Comparison of ENCODE assay signal across 23 cellular contexts in the genomic region with DNA sequence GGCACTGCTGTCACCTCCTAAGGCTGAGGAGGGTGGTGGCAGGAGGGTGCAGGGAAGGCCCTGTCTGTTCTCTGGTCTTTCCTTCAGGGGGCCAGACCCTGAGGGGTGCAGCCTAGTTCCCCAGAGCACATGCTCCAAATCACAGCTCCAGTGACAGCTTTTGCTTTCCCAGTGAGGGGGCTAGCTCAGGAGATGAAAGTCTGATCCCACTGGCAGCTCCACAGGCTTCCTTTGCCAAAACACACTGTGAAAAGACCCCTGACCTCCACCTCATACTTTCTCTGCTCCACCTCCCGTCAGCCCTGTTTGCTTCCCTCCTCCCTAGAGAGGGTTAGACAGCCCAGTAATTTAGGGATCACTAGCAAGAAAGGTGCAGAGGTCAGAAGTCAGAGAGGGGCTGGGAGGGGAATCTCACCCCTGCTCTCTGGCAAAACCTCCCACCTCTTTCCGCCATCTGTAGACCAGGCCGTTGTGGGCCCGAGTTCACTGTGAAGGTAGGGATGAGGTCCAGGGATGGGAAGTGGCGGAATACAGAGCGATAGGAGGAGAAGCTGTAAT.
DNase-seq lines count a peak whose midpoint lies in the region; ATAC-seq, FAIRE-seq and TF ChIP-seq lines count a peak whose summit lies in the region.
"Had no signal": no experiment of that assay in that cellular context is flagged by ENCODE, and none has a peak within 500 bp of the region (broad histone marks: within the 10 kb centered on the region; RNA-seq: fewer than 3 reads in every experiment).

No MANE protein-coding gene starts in this region.

- H3K27ac ChIP-seq in A549 (peak overlapping the region; percentile 32 to 55; a peak in 4 of 6 replicates), OCI-LY3 (ENCODE audit: low read length) (peak overlapping the region; percentile 96), lower lobe of right lung (peak overlapping the region; percentile 39), sigmoid colon (peak overlapping the region in 3 of 4 donors; percentile 8 to 36 (median 31))

- no peak for TF ChIP-seq CTCF in A549 (IDR thresholded peaks at IDR 0.05)
- no peak for TF ChIP-seq CTCF in OCI-LY3 (IDR thresholded peaks at IDR 0.05; ENCODE audit: low read depth, low read length)
- no peak for TF ChIP-seq CTCF in lower lobe of right lung (IDR thresholded peaks at IDR 0.05)
- no peak for TF ChIP-seq CTCF in sigmoid colon (IDR thresholded peaks at IDR 0.05)

- H2AFZ ChIP-seq in OCI-LY3 (ENCODE audit: low read depth, low read length) = no peak overlapping the region

- 96% methylated on average over 6 of the region's 6 CpGs for WGBS in A549 (ENCODE audit: missing lambda C conversion rate)
- WGBS in sigmoid colon, 2 donors = 80 to 88% methylated on average over 6 of the region's 6 CpGs

- ATAC-seq in A549 (no peak), lower lobe of right lung (no peak), GM21367 (IDR thresholded peaks at IDR 0.05; ENCODE audit: unreplicated experiment) (no peak)

- peaks cover 30% of the 10 kb centered on the region for H3K79me2 ChIP-seq in OCI-LY3 (ENCODE audit: low read length)

- H3K4me1 ChIP-seq in A549 = peaks cover 87% of the 10 kb centered on the region
- H3K4me1 ChIP-seq in OCI-LY3 (ENCODE audit: low read length) = peaks cover 94% of the 10 kb centered on the region
- H3K4me1 ChIP-seq in lower lobe of right lung = peaks cover 78% of the 10 kb centered on the region
- peaks cover 0 to 67% (median 55%) of the 10 kb centered on the region in 4 donors for H3K4me1 ChIP-seq in sigmoid colon

- no peak for TF ChIP-seq EP300 in A549 (IDR thresholded peaks at IDR 0.05)
- no peak for TF ChIP-seq EP300 in sigmoid colon (IDR thresholded peaks at IDR 0.05)

- H3K9ac ChIP-seq in OCI-LY3 (ENCODE audit: low read length) = peak overlapping the region; percentile 8; the same call in 1 of the 2 replicates

- intact Hi-C loops in lower lobe of right lung (cut with DNase I) = no loop called here
- intact Hi-C loops in sigmoid colon (cut with DNase I) = no loop called here

- DNase-seq in A549 (ENCODE audit: low read depth in 1 of 2, low spot score in 1 of 2) = no peak
- no peak for DNase-seq in lower lobe of right lung
- no peak for DNase-seq in sigmoid colon
- no peak for DNase-seq in T-helper 2 cell
- no peak for DNase-seq in SW 1271 (lab: John Stamatoyannopoulos, UW)
- no peak for DNase-seq in MG63
- DNase-seq: activated CD4-positive, alpha-beta memory T cell treated with anti-CD3 and anti-CD28 coated beads for 36 hours; activated CD4-positive, CD25-positive, alpha-beta regulatory T cell treated with anti-CD3 and anti-CD28 coated beads, Interleukin-2, amount 50 U/mL, for 72 hours; activated CD8-positive, alpha-beta memory T cell treated with anti-CD3 and anti-CD28 coated beads, Interleukin-2, amount 50 U/mL, for 48 hours; effector CD8-positive, alpha-beta T cell; erythroblast; GDM1; heart right ventricle; NCI-H1417; NCI-H2081 treated with DMSO at 0.1 percent for 48 hours; NCI-H226; NCI-H774 had no signal

- H4K20me1 ChIP-seq in OCI-LY3 (ENCODE audit: insufficient read depth, low read length) = no peaks in the 10 kb centered on the region

- H3K36me3 ChIP-seq in OCI-LY3 (replicated peaks; ENCODE audit: low read depth, low read length) (peaks cover 7% of the 10 kb centered on the region), lower lobe of right lung (no peaks in the 10 kb centered on the region), sigmoid colon (no peaks in the 10 kb centered on the region), MG63 (no peaks in the 10 kb centered on the region)
- H3K36me3 ChIP-seq: heart right ventricle had no signal

- TF ChIP-seq POLR2A in A549 (IDR thresholded peaks at IDR 0.05; ENCODE audit: low read length) = no peak
- TF ChIP-seq POLR2A in sigmoid colon (IDR thresholded peaks at IDR 0.05) = no peak

- H3K27me3 ChIP-seq in OCI-LY3 (ENCODE audit: low read depth, low read length) = no peaks in the 10 kb centered on the region
- no peaks in the 10 kb centered on the region for H3K27me3 ChIP-seq in lower lobe of right lung (ENCODE audit: low read depth)
- no peaks in the 10 kb centered on the region for H3K27me3 ChIP-seq in sigmoid colon
- no peaks in the 10 kb centered on the region for H3K27me3 ChIP-seq in MG63
- H3K27me3 ChIP-seq: heart right ventricle had no signal

- H3K4me2 ChIP-seq in A549 (no peak overlapping the region), OCI-LY3 (ENCODE audit: low read length) (no peak overlapping the region)

- H3K9me3 ChIP-seq in A549 (no peaks in the 10 kb centered on the region), OCI-LY3 (ENCODE audit: insufficient read depth, low read length) (no peaks in the 10 kb centered on the region), lower lobe of right lung (no peaks in the 10 kb centered on the region), sigmoid colon (no peaks in the 10 kb centered on the region), MG63 (no peaks in the 10 kb centered on the region)
- H3K9me3 ChIP-seq: heart right ventricle had no signal

- FAIRE-seq in A549 (lab: Jason Lieb, UNC) = no peak
- FAIRE-seq: bronchial epithelial cell, colon, H54, TTC549 had no signal

- POLR2A ChIA-PET in A549 (lab: Yijun Ruan, JAX) = no interaction called here

- CTCF ChIA-PET in A549 (lab: Yijun Ruan, JAX) = interaction anchor here (1.4 to 5.3 kb wide), 6 partner anchors 18 to 64 kb away, joined by 3 to 26 read pairs (median 6); a partner anchor contains a TSS

- TF ChIP-seq RAD21 in A549 (conservative IDR thresholded peaks at IDR 0.05 in 1 of 2, IDR thresholded peaks at IDR 0.05 in 1 of 2) = no peak

- H3K4me3 ChIP-seq in A549 (no peak overlapping the region), OCI-LY3 (ENCODE audit: low read length) (no peak overlapping the region), lower lobe of right lung (no peak overlapping the region), sigmoid colon (no peak overlapping the region), MG63 (no peak overlapping the region)
- H3K4me3 ChIP-seq: heart right ventricle had no signal

TF ChIP-seq in A549, 52 proteins besides CTCF, POLR2A, EP300 and RAD21:
- TF ChIP-seq ZC3H11A (IDR thresholded peaks at IDR 0.05) (no peak), ZFP36 (IDR thresholded peaks at IDR 0.05; ENCODE audit: borderline replicate concordance, partially characterized antibody) (no peak), POLR2AphosphoS2 (conservative IDR thresholded peaks at IDR 0.05; ENCODE audit: low read length) (no peak), HEYL (CRISPR knock-in tag; IDR thresholded peaks at IDR 0.05) (no peak), ESRRA (IDR thresholded peaks at IDR 0.05; ENCODE audit: borderline replicate concordance, low read length) (no peak), EHMT2 (IDR thresholded peaks at IDR 0.05; ENCODE audit: low read depth) (no peak), JUNB (IDR thresholded peaks at IDR 0.05) (no peak), MAZ (IDR thresholded peaks at IDR 0.05; ENCODE audit: borderline replicate concordance, low read depth, low read length) (no peak), FOXS1 (CRISPR knock-in tag; IDR thresholded peaks at IDR 0.05) (no peak), RFX5 (IDR thresholded peaks at IDR 0.05) (no peak), BHLHE40 (IDR thresholded peaks at IDR 0.05; ENCODE audit: low read depth, low read length) (no peak), NFE2L2 (conservative IDR thresholded peaks at IDR 0.05; ENCODE audit: low read length) (no peak), RNF2 (IDR thresholded peaks at IDR 0.05; ENCODE audit: borderline replicate concordance, low read depth) (no peak), TP53 (CRISPR knock-in tag; IDR thresholded peaks at IDR 0.05) (no peak)
- TF ChIP-seq, protein P1, sequence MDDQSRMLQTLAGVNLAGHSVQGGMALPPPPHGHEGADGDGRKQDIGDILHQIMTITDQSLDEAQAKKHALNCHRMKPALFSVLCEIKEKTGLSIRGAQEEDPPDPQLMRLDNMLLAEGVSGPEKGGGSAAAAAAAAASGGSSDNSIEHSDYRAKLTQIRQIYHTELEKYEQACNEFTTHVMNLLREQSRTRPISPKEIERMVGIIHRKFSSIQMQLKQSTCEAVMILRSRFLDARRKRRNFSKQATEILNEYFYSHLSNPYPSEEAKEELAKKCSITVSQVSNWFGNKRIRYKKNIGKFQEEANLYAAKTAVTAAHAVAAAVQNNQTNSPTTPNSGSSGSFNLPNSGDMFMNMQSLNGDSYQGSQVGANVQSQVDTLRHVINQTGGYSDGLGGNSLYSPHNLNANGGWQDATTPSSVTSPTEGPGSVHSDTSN (IDR thresholded peaks at IDR 0.05) = no peak
TF ChIP-seq in A549: peak in this region for 0.

Comparison
In these comparisons a context has a peak if more than half of its experiments do, and no peak if none do; other contexts are left out.
1. H3K27ac ChIP-seq: peak in every context shown above with its lines; median percentile 96 in OCI-LY3; 44 in A549; 39 in lower lobe of right lung; 31 in sigmoid colon.